Comparison of ENCODE assay signal across 12 cellular contexts in the genomic region with DNA sequence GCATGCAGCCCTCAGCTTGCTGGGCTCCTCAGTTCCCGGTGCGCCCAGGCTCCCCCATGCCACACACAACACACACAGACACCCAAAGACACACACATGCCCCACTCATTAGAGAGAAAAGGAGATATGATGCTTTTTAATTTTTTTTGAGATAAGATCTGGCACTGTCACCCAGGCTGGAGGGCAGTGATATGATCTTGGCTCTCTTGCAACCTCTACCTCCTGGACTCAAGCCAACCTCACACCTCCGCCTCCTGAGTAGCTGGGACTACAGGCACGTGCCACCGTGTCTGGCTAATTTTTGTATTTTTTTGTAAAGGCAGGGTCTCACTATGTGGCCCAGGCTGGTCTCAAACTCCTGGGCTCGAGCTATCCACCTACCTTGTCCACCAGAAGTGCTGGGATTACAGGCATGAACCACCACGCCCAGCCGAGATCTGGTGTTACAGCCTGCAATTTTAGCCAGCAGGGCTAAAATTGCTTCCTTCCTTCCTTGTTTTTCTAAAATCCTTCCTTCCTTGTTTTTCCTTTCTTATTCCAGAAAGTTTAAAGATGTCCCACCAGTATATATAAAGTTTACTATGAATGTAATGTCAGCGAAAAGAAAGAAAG.
"Had no signal": no experiment of that assay in that cellular context is flagged by ENCODE, and none has a peak within 500 bp of the region (broad histone marks: within the 10 kb centered on the region; RNA-seq: fewer than 3 reads in every experiment).

No MANE protein-coding gene starts in this region.

- ATAC-seq: gastroesophageal sphincter; naive thymus-derived CD8-positive, alpha-beta T cell; psoas muscle; right lobe of liver had no signal

- H3K36me3 ChIP-seq: cardiac muscle cell, gastroesophageal sphincter, right lobe of liver, vagina had no signal

- H3K4me3 ChIP-seq: cardiac muscle cell, coronary artery, gastroesophageal sphincter, lung, psoas muscle, right lobe of liver, vagina had no signal

- H3K9me3 ChIP-seq: gastroesophageal sphincter, psoas muscle, right lobe of liver, vagina had no signal

- H3K27ac ChIP-seq: cardiac muscle cell, coronary artery, gastroesophageal sphincter, psoas muscle, right lobe of liver, vagina had no signal

- H3K27me3 ChIP-seq: cardiac muscle cell, gastroesophageal sphincter, right lobe of liver, vagina had no signal

- H3K4me1 ChIP-seq: psoas muscle, right lobe of liver had no signal

- DNase-seq: activated naive CD8-positive, alpha-beta T cell treated with anti-CD3 and anti-CD28 coated beads, Interleukin-2, amount 10 ng/mL, durations not matched to agents 7 days and 5 days; activated T-cell treated with anti-CD3 and anti-CD28 coated beads, Interleukin-2, amount 50 U/mL, for 48 hours; effector CD4-positive, alpha-beta T cell; naive thymus-derived CD8-positive, alpha-beta T cell; psoas muscle; stimulated activated CD4-positive, alpha-beta T cell treated with anti-CD3 and anti-CD28 coated beads, Interleukin-12 subunit alpha, Interleukin-12 subunit beta, amount 100 ng/mL, for 4 hours had no signal
